ENCODE assay signal across 13 cellular contexts in genomic region chr2:226738821-226739507, GRCh38.
DNase-seq lines count a peak whose midpoint lies in the region; ATAC-seq and TF ChIP-seq lines count a peak whose summit lies in the region.
"Had no signal": no experiment of that assay in that cellular context is flagged by ENCODE, and none has a peak within 500 bp of the region (broad histone marks: within the 10 kb centered on the region; RNA-seq: fewer than 3 reads in every experiment).

No MANE protein-coding gene starts in this region.

- no peaks in the 10 kb centered on the region for H3K9me3 ChIP-seq in RWPE2 (ENCODE audit: severe bottlenecking)
- H3K9me3 ChIP-seq in neuronal stem cell (replicated peaks in 1 of 2; ENCODE audit: control insufficient read depth in 2 of 2, insufficient read depth in 1 of 2, low read depth in 1 of 2, low read length in 2 of 2): peaks cover 0 to 13% of the 10 kb centered on the region in 2 donors
- H3K9me3 ChIP-seq: MG63 had no signal

- in situ Hi-C loops in GM13976 (cut with MboI; ENCODE audit: low sequenced_read_pairs, unreplicated experiment): no loop called here

- intact Hi-C loops in left cardiac atrium (cut with DNase I): loop anchor here in 1 of 2 donors (5.0 kb wide), 1 partner anchor 58 kb away; the partner anchor contains the start of gene IRS1

- peaks cover 2% of the 10 kb centered on the region for H3K79me1 ChIP-seq in neuronal stem cell (ENCODE audit: low read depth, low read length)

- no peak overlapping the region for H2BK15ac ChIP-seq in neuronal stem cell (ENCODE audit: low read length)

- H3K23ac ChIP-seq in neuronal stem cell (ENCODE audit: low read depth, low read length, poor library complexity): no peak overlapping the region

- TF ChIP-seq CTCF in RWPE2 (IDR thresholded peaks at IDR 0.05; ENCODE audit: poor library complexity, severe bottlenecking) (no peak), GM13976 (IDR thresholded peaks at IDR 0.05; ENCODE audit: borderline replicate concordance, control extremely low read depth, extremely low read depth, insufficient read depth, missing control alignments) (no peak)

- ATAC-seq in RWPE2 (ENCODE audit: low read depth): no peak
- peak; percentile 33 to 46 for ATAC-seq in left cardiac atrium
- ATAC-seq: GM12878 had no signal

- no peak overlapping the region for H4K91ac ChIP-seq in neuronal stem cell (ENCODE audit: low read depth, low read length, poor library complexity)

- no peak overlapping the region for H2BK5ac ChIP-seq in neuronal stem cell (ENCODE audit: low read length)

- DNase-seq in EH (ENCODE audit: low read depth) (peak; percentile 27), RWPE2 (ENCODE audit: low spot score) (no peak), left cardiac atrium (no peak), neuronal stem cell (ENCODE audit: low spot score) (peak; percentile 71), GM13976 (ENCODE audit: low spot score) (no peak), NK-92 (lab: John Stamatoyannopoulos, UW; ENCODE audit: unreplicated experiment) (no peak), GF-D8 (lab: John Stamatoyannopoulos, UW) (no peak), NAMALWA (ENCODE audit: low spot score) (no peak)
- DNase-seq: activated naive CD4-positive, alpha-beta T cell treated with Interleukin-2 at 50 U/mL for 16 hours; MG63; stimulated activated CD4-positive, alpha-beta T cell treated with anti-CD3 and anti-CD28 coated beads, Interleukin-1b, Interleukin-23, amount 100 ng/mL, for 48 hours had no signal

- no peak overlapping the region for H2AK5ac ChIP-seq in neuronal stem cell (ENCODE audit: low read depth, low read length)

- H3K27ac ChIP-seq in RWPE2 (ENCODE audit: poor library complexity, severe bottlenecking): peak overlapping the region; percentile 40
- peak overlapping the region; percentile 65 for H3K27ac ChIP-seq in neuronal stem cell (replicated peaks; ENCODE audit: low read length)
- H3K27ac ChIP-seq: SK-N-MC had no signal

- no peak overlapping the region for H3K18ac ChIP-seq in neuronal stem cell (ENCODE audit: low read length)

- H3K4me2 ChIP-seq in neuronal stem cell (ENCODE audit: insufficient read depth, low read length, poor library complexity, severe bottlenecking): no peak overlapping the region

- H3K14ac ChIP-seq in neuronal stem cell (ENCODE audit: low read length): no peak overlapping the region

- no peak overlapping the region for H2BK120ac ChIP-seq in neuronal stem cell (ENCODE audit: low read depth, low read length)

- H3K36me3 ChIP-seq in RWPE2 (ENCODE audit: low read depth): peaks cover 66% of the 10 kb centered on the region
- H3K36me3 ChIP-seq in neuronal stem cell (replicated peaks in 1 of 2; ENCODE audit: control insufficient read depth in 2 of 2, insufficient read depth in 2 of 2, low read length in 2 of 2): peaks cover 0 to 28% of the 10 kb centered on the region in 2 donors

- no peak overlapping the region for H4K8ac ChIP-seq in neuronal stem cell (ENCODE audit: low read depth, low read length)

- H3K4me1 ChIP-seq in RWPE2 (ENCODE audit: insufficient read depth, poor library complexity, severe bottlenecking): peaks cover 11% of the 10 kb centered on the region
- peaks cover 31 to 53% of the 10 kb centered on the region in 2 donors for H3K4me1 ChIP-seq in neuronal stem cell (ENCODE audit: control insufficient read depth in 2 of 2, insufficient read depth in 1 of 2, low read depth in 1 of 2, low read length in 2 of 2)

- no peak overlapping the region for H2BK12ac ChIP-seq in neuronal stem cell (ENCODE audit: low read length)

- H3K4me3 ChIP-seq in RWPE2 (ENCODE audit: severe bottlenecking) (no peak overlapping the region), neuronal stem cell (ENCODE audit: low read length in 2 of 2) (no peak overlapping the region)
- H3K4me3 ChIP-seq: GM12878, MG63, SK-N-MC had no signal

- no peak overlapping the region for H2AFZ ChIP-seq in neuronal stem cell (ENCODE audit: low read length)

- no peak overlapping the region for H3K4ac ChIP-seq in neuronal stem cell (ENCODE audit: low read length)

- H3K27me3 ChIP-seq in RWPE2 (ENCODE audit: insufficient read depth, poor library complexity, severe bottlenecking) (no peaks in the 10 kb centered on the region), neuronal stem cell (ENCODE audit: control insufficient read depth in 3 of 3, insufficient read depth in 3 of 3, low read depth in 1 of 3, low read length in 3 of 3) (no peaks in the 10 kb centered on the region)
- H3K27me3 ChIP-seq: MG63 had no signal

- no CpG with 5 or more reads among the region's 6 CpGs for WGBS in neuronal stem cell (ENCODE audit: extremely low coverage in 2 of 2, insufficient read length in 2 of 2, insufficient replicate concordance in 1 of 2), 2 donors

- H3K9ac ChIP-seq in neuronal stem cell (ENCODE audit: low read depth, low read length, poor library complexity): no peak overlapping the region

Comparison
In these comparisons a context has a peak if more than half of its experiments do, and no peak if none do; other contexts are left out.
1. DNase-seq: peak in EH (single experiment) and neuronal stem cell (single experiment); none in RWPE2 (single experiment), left cardiac atrium (single experiment), GM13976 (single experiment), NK-92 (single experiment), GF-D8 (single experiment) and NAMALWA (single experiment).